ENCODE assay signal across 1 cellular context in the genomic region with DNA sequence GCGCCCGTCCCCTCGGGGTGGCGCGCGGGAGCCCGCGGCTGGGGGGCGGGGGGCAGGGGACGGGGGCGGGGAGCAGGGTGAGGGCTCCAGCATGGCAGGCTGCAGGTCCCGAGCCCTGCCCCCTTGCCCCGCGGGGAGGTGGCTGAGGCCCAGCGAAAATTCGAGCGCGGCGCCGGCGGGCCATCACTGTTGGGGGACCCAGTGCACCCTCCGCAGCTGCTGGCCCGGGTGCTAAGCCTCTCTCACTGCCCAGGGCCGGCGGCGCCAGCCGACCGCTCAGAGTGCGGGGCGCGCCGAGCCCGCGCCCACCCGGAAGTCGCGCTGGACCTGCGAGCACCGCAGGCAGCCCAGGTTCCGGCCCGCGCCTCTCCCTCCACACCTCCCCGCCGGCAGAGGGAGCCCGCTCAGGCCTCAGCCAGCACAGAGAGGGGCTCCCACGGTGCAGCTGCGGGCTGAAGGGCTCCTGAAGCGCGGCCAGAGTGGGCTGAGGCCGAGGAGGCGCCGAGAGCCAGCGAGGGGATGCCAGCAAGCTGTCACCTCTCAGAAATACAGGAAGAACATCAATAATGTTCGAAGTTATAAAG.
A peak's percentile ranks its signal among the peaks of the same experiment; 100 is the strongest.
TF ChIP-seq lines count a peak whose summit lies in the region.
"Not testable (repeated sequence)": the region's sequence is repeated elsewhere in the genome, so short reads cannot be mapped to it uniquely, and the experiment has no call there.

No MANE protein-coding gene starts in this region.

TF ChIP-seq in K562, 482 proteins besides CTCF, POLR2A, EP300 and RAD21 (continued from another document):
- TF ChIP-seq, protein P1, sequence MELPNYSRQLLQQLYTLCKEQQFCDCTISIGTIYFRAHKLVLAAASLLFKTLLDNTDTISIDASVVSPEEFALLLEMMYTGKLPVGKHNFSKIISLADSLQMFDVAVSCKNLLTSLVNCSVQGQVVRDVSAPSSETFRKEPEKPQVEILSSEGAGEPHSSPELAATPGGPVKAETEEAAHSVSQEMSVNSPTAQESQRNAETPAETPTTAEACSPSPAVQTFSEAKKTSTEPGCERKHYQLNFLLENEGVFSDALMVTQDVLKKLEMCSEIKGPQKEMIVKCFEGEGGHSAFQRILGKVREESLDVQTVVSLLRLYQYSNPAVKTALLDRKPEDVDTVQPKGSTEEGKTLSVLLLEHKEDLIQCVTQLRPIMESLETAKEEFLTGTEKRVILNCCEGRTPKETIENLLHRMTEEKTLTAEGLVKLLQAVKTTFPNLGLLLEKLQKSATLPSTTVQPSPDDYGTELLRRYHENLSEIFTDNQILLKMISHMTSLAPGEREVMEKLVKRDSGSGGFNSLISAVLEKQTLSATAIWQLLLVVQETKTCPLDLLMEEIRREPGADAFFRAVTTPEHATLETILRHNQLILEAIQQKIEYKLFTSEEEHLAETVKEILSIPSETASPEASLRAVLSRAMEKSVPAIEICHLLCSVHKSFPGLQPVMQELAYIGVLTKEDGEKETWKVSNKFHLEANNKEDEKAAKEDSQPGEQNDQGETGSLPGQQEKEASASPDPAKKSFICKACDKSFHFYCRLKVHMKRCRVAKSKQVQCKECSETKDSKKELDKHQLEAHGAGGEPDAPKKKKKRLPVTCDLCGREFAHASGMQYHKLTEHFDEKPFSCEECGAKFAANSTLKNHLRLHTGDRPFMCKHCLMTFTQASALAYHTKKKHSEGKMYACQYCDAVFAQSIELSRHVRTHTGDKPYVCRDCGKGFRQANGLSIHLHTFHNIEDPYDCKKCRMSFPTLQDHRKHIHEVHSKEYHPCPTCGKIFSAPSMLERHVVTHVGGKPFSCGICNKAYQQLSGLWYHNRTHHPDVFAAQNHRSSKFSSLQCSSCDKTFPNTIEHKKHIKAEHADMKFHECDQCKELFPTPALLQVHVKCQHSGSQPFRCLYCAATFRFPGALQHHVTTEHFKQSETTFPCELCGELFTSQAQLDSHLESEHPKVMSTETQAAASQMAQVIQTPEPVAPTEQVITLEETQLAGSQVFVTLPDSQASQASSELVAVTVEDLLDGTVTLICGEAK (IDR thresholded peaks at IDR 0.05) = peak; percentile 74
- TF ChIP-seq, protein P1 (CRISPR knock-in tag; IDR thresholded peaks at IDR 0.05) = not testable (repeated sequence)
- TF ChIP-seq TEAD1 (CRISPR knock-in tag; IDR thresholded peaks at IDR 0.05) (0 out of 4 replicates have a peak, but pooled peaks of 1 of the 2 experiments have one; percentile 21), ESRRA (IDR thresholded peaks at IDR 0.05; ENCODE audit: borderline replicate concordance, low read depth) (peak; percentile 54; the same call in 1 of the 2 replicates), NONO (IDR thresholded peaks at IDR 0.05; ENCODE audit: low read depth in 2 of 2, low read length in 1 of 2) (peak; percentile 28 to 70; a peak in 2 of 4 replicates), ELF2 (CRISPR knock-in tag; IDR thresholded peaks at IDR 0.05) (peak; percentile 64; the same call in 1 of the 2 replicates), NRF1 (conservative IDR thresholded peaks at IDR 0.05 in 1 of 2, IDR thresholded peaks at IDR 0.05 in 1 of 2) (peak; percentile 50 to 52; a peak in 3 of 4 replicates), JUND (IDR thresholded peaks at IDR 0.05; ENCODE audit: borderline replicate concordance, low read depth, low read length) (0 out of 2 replicates have a peak, but pooled peaks have one; percentile 10), GABPA (tag; conservative IDR thresholded peaks at IDR 0.05; ENCODE audit: low read depth) (peak; percentile 90), MAX (CRISPR knock-in tag; IDR thresholded peaks at IDR 0.05) (0 out of 2 replicates have a peak, but pooled peaks have one; percentile 35), YY1 (IDR thresholded peaks at IDR 0.05; ENCODE audit: borderline replicate concordance in 1 of 3, control insufficient read depth in 1 of 3, extremely low read depth in 1 of 3, insufficient read depth in 3 of 3, insufficient read length in 1 of 3, insufficient replicate concordance in 2 of 3, low read depth in 1 of 3, low read length in 2 of 3) (peak in 1 of 3 experiments; percentile 39), SIN3B (IDR thresholded peaks at IDR 0.05; ENCODE audit: low read depth) (peak; percentile 78; the same call in 1 of the 2 replicates), PHF8 (IDR thresholded peaks at IDR 0.05; ENCODE audit: borderline replicate concordance, low read length) (peak; percentile 52; the same call in 1 of the 2 replicates), HNRNPLL (IDR thresholded peaks at IDR 0.05; ENCODE audit: low read depth, low read length, poor library complexity, severe bottlenecking) (peak; percentile 37), CTBP1 (IDR thresholded peaks at IDR 0.05; ENCODE audit: borderline replicate concordance) (peak; percentile 64), NFIC (IDR thresholded peaks at IDR 0.05) (peak; percentile 45), ELF4 (CRISPR knock-in tag; IDR thresholded peaks at IDR 0.05) (peak; percentile 68; the same call in 1 of the 2 replicates), NEUROD1 (IDR thresholded peaks at IDR 0.05; ENCODE audit: borderline replicate concordance, low read depth, low read length, partially characterized antibody) (peak; percentile 52), ATF7 (IDR thresholded peaks at IDR 0.05) (peak; percentile 71), ERF (CRISPR knock-in tag; IDR thresholded peaks at IDR 0.05) (0 out of 2 replicates have a peak, but pooled peaks have one; percentile 54), CREM (IDR thresholded peaks at IDR 0.05; ENCODE audit: low read depth) (peak; percentile 62), CC2D1A (IDR thresholded peaks at IDR 0.05) (0 out of 2 replicates have a peak, but pooled peaks have one; percentile 34), BRD9 (IDR thresholded peaks at IDR 0.05; ENCODE audit: low read depth, partially characterized antibody) (peak; percentile 33), VEZF1 (CRISPR knock-in tag; IDR thresholded peaks at IDR 0.05) (peak; percentile 77), ZNF121 (CRISPR knock-in tag; conservative IDR thresholded peaks at IDR 0.05) (peak; percentile 26; the same call in 1 of the 2 replicates), POLR2G (IDR thresholded peaks at IDR 0.05; ENCODE audit: low read depth, low read length) (peak; percentile 78), SAFB (IDR thresholded peaks at IDR 0.05; ENCODE audit: borderline replicate concordance, low read depth, low read length) (peak; percentile 90), ZBTB1 (CRISPR knock-in tag; IDR thresholded peaks at IDR 0.05; ENCODE audit: borderline replicate concordance, low read depth) (peak; percentile 50), ZBTB7A (IDR thresholded peaks at IDR 0.05; ENCODE audit: borderline replicate concordance, control insufficient read depth, low read depth, low read length) (peak; percentile 55)
- not testable (repeated sequence) for TF ChIP-seq JUND (tag; IDR thresholded peaks at IDR 0.05; ENCODE audit: borderline replicate concordance, low read depth, low read length)
- TF ChIP-seq, protein P2, sequence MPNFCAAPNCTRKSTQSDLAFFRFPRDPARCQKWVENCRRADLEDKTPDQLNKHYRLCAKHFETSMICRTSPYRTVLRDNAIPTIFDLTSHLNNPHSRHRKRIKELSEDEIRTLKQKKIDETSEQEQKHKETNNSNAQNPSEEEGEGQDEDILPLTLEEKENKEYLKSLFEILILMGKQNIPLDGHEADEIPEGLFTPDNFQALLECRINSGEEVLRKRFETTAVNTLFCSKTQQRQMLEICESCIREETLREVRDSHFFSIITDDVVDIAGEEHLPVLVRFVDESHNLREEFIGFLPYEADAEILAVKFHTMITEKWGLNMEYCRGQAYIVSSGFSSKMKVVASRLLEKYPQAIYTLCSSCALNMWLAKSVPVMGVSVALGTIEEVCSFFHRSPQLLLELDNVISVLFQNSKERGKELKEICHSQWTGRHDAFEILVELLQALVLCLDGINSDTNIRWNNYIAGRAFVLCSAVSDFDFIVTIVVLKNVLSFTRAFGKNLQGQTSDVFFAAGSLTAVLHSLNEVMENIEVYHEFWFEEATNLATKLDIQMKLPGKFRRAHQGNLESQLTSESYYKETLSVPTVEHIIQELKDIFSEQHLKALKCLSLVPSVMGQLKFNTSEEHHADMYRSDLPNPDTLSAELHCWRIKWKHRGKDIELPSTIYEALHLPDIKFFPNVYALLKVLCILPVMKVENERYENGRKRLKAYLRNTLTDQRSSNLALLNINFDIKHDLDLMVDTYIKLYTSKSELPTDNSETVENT (CRISPR knock-in tag; IDR thresholded peaks at IDR 0.05) = peak; percentile 91
